28 cellular contexts compared by ENCODE assay signal in the genomic region with DNA sequence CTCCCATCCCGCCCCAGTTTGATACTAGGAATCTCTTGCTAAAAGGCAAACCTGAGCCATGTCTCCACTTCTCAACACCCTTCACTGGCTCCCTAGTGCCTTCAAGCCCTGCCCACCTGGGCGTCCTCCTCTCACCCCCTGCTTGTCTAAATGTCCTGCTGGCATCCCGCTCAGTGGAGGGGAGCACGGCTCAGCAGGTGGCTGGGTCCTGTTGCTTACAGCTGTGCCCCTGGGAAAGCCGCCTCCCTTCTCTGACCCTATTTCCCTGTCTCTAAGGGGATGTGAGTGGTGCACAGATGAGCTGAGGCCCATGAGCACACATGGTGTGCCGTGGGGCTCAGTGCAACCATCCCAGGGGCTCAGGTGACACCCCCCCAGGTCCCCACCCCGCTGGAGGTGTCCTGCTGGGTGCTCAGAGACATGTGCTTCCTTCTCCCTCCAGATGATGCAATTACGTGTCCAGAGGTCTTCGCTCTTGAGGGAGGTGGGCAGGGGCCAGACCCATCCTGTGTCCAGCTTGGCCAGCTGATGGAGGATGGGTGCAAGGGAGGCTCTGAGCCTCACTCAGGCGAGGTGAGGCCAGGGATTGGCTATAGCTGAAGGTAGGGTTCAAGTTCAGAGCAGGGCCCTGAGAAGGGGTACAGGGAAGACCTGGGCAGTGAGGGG. TPM values are rescaled to one million over a fixed set of nuclear protein-coding genes. Genes with fewer than 3 reads are reported as not detected.
"Had no signal": no experiment of that assay in that cellular context is flagged by ENCODE, and none has a peak within 500 bp of the region (broad histone marks: within the 10 kb centered on the region; RNA-seq: fewer than 3 reads in every experiment).

No MANE protein-coding gene starts in this region.

- H3K9me2 ChIP-seq: SK-N-SH had no signal

- H3K4me2 ChIP-seq: KMS-11, SK-N-SH had no signal

- H3K27ac ChIP-seq: KMS-11, Peyer's patch, RWPE1, SJCRH30, VCaP had no signal

- DNase-seq: activated CD4-positive, CD25-positive, alpha-beta regulatory T cell; activated CD8-positive, alpha-beta memory T cell treated with anti-CD3 and anti-CD28 coated beads, Interleukin-2, amount 10 ng/mL, durations not matched to agents 7 days and 5 days; activated effector memory CD4-positive, alpha-beta T cell treated with Interleukin-2 at 50 U/mL for 16 hours; activated naive CD4-positive, alpha-beta T cell; activated T-cell treated with anti-CD3 and anti-CD28 coated beads, Interleukin-2, amount 50 U/mL, for 24 hours; amygdala; NCI-H1092; NCI-H1417; NCI-H1694; NCI-H2029; NCI-H2107; NCI-H2171 treated with DMSO at 0.1 percent for 48 hours; NCI-H226; NCI-H510A treated with DMSO at 0.1 percent for 48 hours; Peyer's patch; Right ventricle myocardium superior; SJCRH30; SK-N-SH; T-helper 1 cell had no signal

- H3K27ac Mint-ChIP-seq: activated CD8-positive, alpha-beta memory T cell treated with anti-CD3 and anti-CD28 coated beads, Interleukin-2, amount 10 ng/mL, durations not matched to agents 7 days and 5 days; activated naive CD4-positive, alpha-beta T cell treated with anti-CD3 and anti-CD28 coated beads, Interleukin-2, amount 50 U/mL, for 24 hours; activated T-cell treated with anti-CD3 and anti-CD28 coated beads, Interleukin-2, amount 50 U/mL, for 24 hours; activated T-helper 1 cell treated with anti-CD3 and anti-CD28 coated beads, Interleukin-12 subunit alpha, Interleukin-12 subunit beta, Interleukin-2, Interleukin-4 antibody, amounts not matched to agents 30 ng/mL and 10 ng/mL and 1 ng/mL, durations not matched to agents 14 hours and 24 hours and 36 hours; brain had no signal

- H3K9me3 Mint-ChIP-seq: activated naive CD4-positive, alpha-beta T cell treated with anti-CD3 and anti-CD28 coated beads, Interleukin-2, amount 50 U/mL, for 24 hours; activated T-cell treated with anti-CD3 and anti-CD28 coated beads, Interleukin-2, amount 50 U/mL, for 24 hours; activated T-helper 1 cell treated with anti-CD3 and anti-CD28 coated beads, Interleukin-12 subunit alpha, Interleukin-12 subunit beta, Interleukin-2, Interleukin-4 antibody, amounts not matched to agents 30 ng/mL and 10 ng/mL and 1 ng/mL, durations not matched to agents 14 hours and 24 hours and 36 hours had no signal

- H3K9ac ChIP-seq: KMS-11, SK-N-SH had no signal

- ATAC-seq: activated CD8-positive, alpha-beta memory T cell treated with anti-CD3 and anti-CD28 coated beads, Interleukin-2, amount 10 ng/mL, durations not matched to agents 7 days and 5 days had no signal

- H3K4me1 Mint-ChIP-seq: brain had no signal

- FAIRE-seq: astrocyte had no signal

- H3K36me3 Mint-ChIP-seq: activated CD8-positive, alpha-beta memory T cell treated with anti-CD3 and anti-CD28 coated beads, Interleukin-2, amount 10 ng/mL, durations not matched to agents 7 days and 5 days; activated naive CD4-positive, alpha-beta T cell treated with anti-CD3 and anti-CD28 coated beads, Interleukin-2, amount 50 U/mL, for 24 hours; brain had no signal

- H3K4me1 ChIP-seq: Peyer's patch, SJCRH30 had no signal

- H3K27me3 Mint-ChIP-seq: activated CD8-positive, alpha-beta memory T cell treated with anti-CD3 and anti-CD28 coated beads, Interleukin-2, amount 10 ng/mL, durations not matched to agents 7 days and 5 days; activated naive CD4-positive, alpha-beta T cell treated with anti-CD3 and anti-CD28 coated beads, Interleukin-2, amount 50 U/mL, for 24 hours; activated T-cell treated with anti-CD3 and anti-CD28 coated beads, Interleukin-2, amount 50 U/mL, for 24 hours had no signal

- H3K4me3 ChIP-seq: Peyer's patch, SJCRH30 had no signal

- H3K27me3 ChIP-seq: Peyer's patch, SJCRH30 had no signal

- H3K9me3 ChIP-seq: Peyer's patch, SJCRH30, SK-N-SH had no signal

- H3K36me3 ChIP-seq: Peyer's patch, SJCRH30 had no signal

- H3K4me3 Mint-ChIP-seq: activated CD8-positive, alpha-beta memory T cell treated with anti-CD3 and anti-CD28 coated beads, Interleukin-2, amount 10 ng/mL, durations not matched to agents 7 days and 5 days; activated naive CD4-positive, alpha-beta T cell treated with anti-CD3 and anti-CD28 coated beads, Interleukin-2, amount 50 U/mL, for 24 hours; activated T-cell treated with anti-CD3 and anti-CD28 coated beads, Interleukin-2, amount 50 U/mL, for 24 hours; activated T-helper 1 cell treated with anti-CD3 and anti-CD28 coated beads, Interleukin-12 subunit alpha, Interleukin-12 subunit beta, Interleukin-2, Interleukin-4 antibody, amounts not matched to agents 30 ng/mL and 10 ng/mL and 1 ng/mL, durations not matched to agents 14 hours and 24 hours and 36 hours; brain had no signal

RNA-seq across cellular contexts. Expression of a gene that starts 24.1 kb away (rescaled TPM):
- total RNA-seq: MCF 10A had no signal

RNA-seq across cellular contexts. Expression of a gene that starts 34.0 kb away (rescaled TPM):
- total RNA-seq: activated CD8-positive, alpha-beta memory T cell treated with anti-CD3 and anti-CD28 coated beads, Interleukin-2, amount 10 ng/mL, durations not matched to agents 7 days and 5 days; activated T-helper 1 cell treated with anti-CD3 and anti-CD28 coated beads, Interleukin-12 subunit alpha, Interleukin-12 subunit beta, Interleukin-2, Interleukin-4 antibody, amounts not matched to agents 30 ng/mL and 10 ng/mL and 1 ng/mL, durations not matched to agents 14 hours and 24 hours and 36 hours; astrocyte; MCF 10A; Peyer's patch; Right ventricle myocardium superior; SJCRH30; T-helper 2 cell treated with Interferon-gamma antibody and Interleukin-4, amounts not matched to agents 100 ng/mL and 5 ng/mL, for 36 hours had no signal
- polyA plus RNA-seq: SK-N-SH had no signal
